16 cellular contexts compared by ENCODE assay signal in genomic region chr7:15462721-15463389, GRCh38.
DNase-seq lines count a peak whose midpoint lies in the region; ATAC-seq and TF ChIP-seq lines count a peak whose summit lies in the region.
"Had no signal": no experiment of that assay in that cellular context is flagged by ENCODE, and none has a peak within 500 bp of the region (broad histone marks: within the 10 kb centered on the region; RNA-seq: fewer than 3 reads in every experiment).

No MANE protein-coding gene starts in this region.

- no TSS peak for BruUV-seq in IMR-90 (replicated peaks; lab: Mats Ljungman, UMichigan)

- H4K20me1 ChIP-seq in IMR-90 (ENCODE audit: insufficient read depth, low read length) = no peaks in the 10 kb centered on the region
- H4K20me1 ChIP-seq: BLaER1 treated with 17β-estradiol and CSF1 and Interleukin-3, amounts not matched to agents 10 nM and 100 nM had no signal

- no peak overlapping the region for H3K14ac ChIP-seq in IMR-90 (replicated peaks; ENCODE audit: low read depth, low read length)

- H3K4ac ChIP-seq in IMR-90 (ENCODE audit: low read depth, low read length) = no peak overlapping the region

- no peaks in the 10 kb centered on the region for H3K36me3 Mint-ChIP-seq in chondrocyte (ENCODE audit: low read depth)
- H3K36me3 Mint-ChIP-seq in activated CD8-positive, alpha-beta T cell treated with anti-CD3 and anti-CD28 coated beads for 36 hours (ENCODE audit: low read depth) = no peaks in the 10 kb centered on the region

- no CpG with 5 or more reads among the region's 2 CpGs for WGBS in IMR-90 (ENCODE audit: extremely low coverage in 2 of 2, insufficient read length in 1 of 2), 2 experiments

- H3K18ac ChIP-seq in IMR-90 (ENCODE audit: low read depth, low read length) = peak overlapping the region; percentile 74

- no peaks in the 10 kb centered on the region for H3K36me3 ChIP-seq in IMR-90 (ENCODE audit: control insufficient read depth, insufficient read depth, low read length)
- H3K36me3 ChIP-seq: BLaER1 treated with 17β-estradiol and CSF1 and Interleukin-3, amounts not matched to agents 10 nM and 100 nM had no signal

- TF ChIP-seq RAD21 in IMR-90 (IDR thresholded peaks at IDR 0.05; ENCODE audit: low read length) = no peak

- peak overlapping the region; percentile 49; the same call in 1 of the 2 replicates for H4K91ac ChIP-seq in IMR-90 (ENCODE audit: insufficient read depth, low read depth, low read length)

- H3K27ac ChIP-seq in IMR-90 (ENCODE audit: insufficient read depth, low read length) = no peak overlapping the region
- H3K27ac ChIP-seq: BLaER1 treated with 17β-estradiol and CSF1 and Interleukin-3, amounts not matched to agents 10 nM and 100 nM had no signal

- no peaks in the 10 kb centered on the region for H3K9me3 Mint-ChIP-seq in chondrocyte (ENCODE audit: low read depth)
- H3K9me3 Mint-ChIP-seq in activated CD8-positive, alpha-beta T cell treated with anti-CD3 and anti-CD28 coated beads for 36 hours = peaks cover 4% of the 10 kb centered on the region

- H3K27ac Mint-ChIP-seq in chondrocyte (ENCODE audit: unreplicated experiment) = peak overlapping the region; percentile 51
- no peak overlapping the region for H3K27ac Mint-ChIP-seq in activated CD8-positive, alpha-beta T cell treated with anti-CD3 and anti-CD28 coated beads for 36 hours

- H3K4me3 ChIP-seq in IMR-90 (ENCODE audit: insufficient read depth, low read depth, low read length) = no peak overlapping the region
- H3K4me3 ChIP-seq: BLaER1 treated with 17β-estradiol and CSF1 and Interleukin-3, amounts not matched to agents 10 nM and 100 nM had no signal

- no peak overlapping the region for H2AK9ac ChIP-seq in IMR-90 (replicated peaks; ENCODE audit: low read depth, low read length, poor library complexity)

- no peaks in the 10 kb centered on the region for H3K9me3 ChIP-seq in IMR-90 (ENCODE audit: control insufficient read depth, insufficient read depth, low read length)
- H3K9me3 ChIP-seq: BLaER1 treated with 17β-estradiol and CSF1 and Interleukin-3, amounts not matched to agents 10 nM and 100 nM had no signal

- peak; percentile 20 for DNase-seq in COLO829 (ENCODE audit: low spot score)
- DNase-seq in IMR-90 = peak; percentile 13
- DNase-seq in chondrocyte (ENCODE audit: low spot score) = no peak
- DNase-seq in iris pigment epithelial cell (ENCODE audit: low read depth) = peak; percentile 35
- DNase-seq in Ammon's horn (ENCODE audit: low spot score) = no peak
- no peak for DNase-seq in ACHN
- no peak for DNase-seq in 8988T
- no peak for DNase-seq in activated CD8-positive, alpha-beta T cell treated with anti-CD3 and anti-CD28 coated beads for 36 hours
- DNase-seq: DMS 273 treated with DMSO at 0.1 percent for 48 hours, MM.1S, NCI-H1105 treated with DMSO at 0.1 percent for 48 hours, NCI-H187, NCI-H2171, NCI-H510A, NCI-H82 had no signal

- H3K4me3 Mint-ChIP-seq in chondrocyte (ENCODE audit: unreplicated experiment) = no peak overlapping the region
- H3K4me3 Mint-ChIP-seq in activated CD8-positive, alpha-beta T cell treated with anti-CD3 and anti-CD28 coated beads for 36 hours = no peak overlapping the region

- H3K4me2 ChIP-seq in IMR-90 (ENCODE audit: low read depth, low read length) = no peak overlapping the region
- H3K4me2 ChIP-seq: BLaER1 treated with 17β-estradiol and CSF1 and Interleukin-3, amounts not matched to agents 10 nM and 100 nM had no signal

- POLR2A ChIA-PET in IMR-90 (lab: Charles Lee; ENCODE audit: unreplicated experiment) = no interaction called here
- POLR2A ChIA-PET in activated CD8-positive, alpha-beta T cell treated with anti-CD3 and anti-CD28 coated beads for 36 hours (lab: Charles Lee) = no interaction called here

- no peak overlapping the region for H2BK120ac ChIP-seq in IMR-90 (ENCODE audit: low read depth, low read length)

- H3K23ac ChIP-seq in IMR-90 (ENCODE audit: low read depth, low read length) = no peak overlapping the region

- intact Hi-C loops in IMR-90 (cut with micrococcal nuclease) = no loop called here
- intact Hi-C loops in activated CD8-positive, alpha-beta T cell treated with anti-CD3 and anti-CD28 coated beads for 36 hours (cut with micrococcal nuclease) = no loop called here

- H3K4me1 ChIP-seq in IMR-90 (ENCODE audit: control insufficient read depth, insufficient read depth, low read length) = peaks cover 7% of the 10 kb centered on the region

- peaks cover 59% of the 10 kb centered on the region for H3K4me1 Mint-ChIP-seq in chondrocyte (ENCODE audit: low read depth)
- H3K4me1 Mint-ChIP-seq in activated CD8-positive, alpha-beta T cell treated with anti-CD3 and anti-CD28 coated beads for 36 hours (ENCODE audit: low read depth) = no peaks in the 10 kb centered on the region

- no peaks in the 10 kb centered on the region for H3K27me3 Mint-ChIP-seq in chondrocyte (ENCODE audit: low read depth)
- H3K27me3 Mint-ChIP-seq in activated CD8-positive, alpha-beta T cell treated with anti-CD3 and anti-CD28 coated beads for 36 hours = no peaks in the 10 kb centered on the region

- H2AK5ac ChIP-seq in IMR-90 (ENCODE audit: low read depth, low read length) = no peak overlapping the region

- peak overlapping the region; percentile 39 for H2BK20ac ChIP-seq in IMR-90 (ENCODE audit: low read depth, low read length)

- no peak for TF ChIP-seq CTCF in IMR-90 (conservative IDR thresholded peaks at IDR 0.05; ENCODE audit: low read depth, low read length)
- TF ChIP-seq CTCF in chondrocyte (IDR thresholded peaks at IDR 0.05) = no peak
- no peak for TF ChIP-seq CTCF in activated CD8-positive, alpha-beta T cell treated with anti-CD3 and anti-CD28 coated beads for 36 hours (IDR thresholded peaks at IDR 0.05)

- no peaks in the 10 kb centered on the region for H3K9me1 ChIP-seq in IMR-90 (ENCODE audit: insufficient read depth, low read length)

- in situ Hi-C loops in IMR-90 (cut with MboI; ENCODE audit: low sequenced_read_pairs) = no loop called here
- in situ Hi-C loops in ACHN (cut with HindIII; ENCODE audit: low pct_ligation_motif_present, low pct_unique_long_range_greater_than_20kb, low sequenced_read_pairs) = no loop called here

- no peak overlapping the region; a peak in 1 of 4 replicates for H4K8ac ChIP-seq in IMR-90 (ENCODE audit: low read depth in 2 of 2, low read length in 2 of 2)

- no peaks in the 10 kb centered on the region for H3K27me3 ChIP-seq in IMR-90 (ENCODE audit: control insufficient read depth, insufficient read depth, low read length)
- H3K27me3 ChIP-seq: BLaER1 treated with 17β-estradiol and CSF1 and Interleukin-3, amounts not matched to agents 10 nM and 100 nM had no signal

- no peak overlapping the region for H3K9ac ChIP-seq in IMR-90 (ENCODE audit: low read depth, low read length)
- H3K9ac ChIP-seq: BLaER1 treated with 17β-estradiol and CSF1 and Interleukin-3, amounts not matched to agents 10 nM and 100 nM had no signal

- peak; percentile 10; the same call in 1 of the 2 replicates for ATAC-seq in IMR-90 (ENCODE audit: low read depth)
- ATAC-seq in activated CD8-positive, alpha-beta T cell treated with anti-CD3 and anti-CD28 coated beads for 36 hours = no peak

- H3K79me1 ChIP-seq in IMR-90 (ENCODE audit: low read depth in 1 of 2, low read length in 2 of 2) = no peaks in the 10 kb centered on the region

- H3K56ac ChIP-seq in IMR-90 (ENCODE audit: extremely low read depth, insufficient read depth, low read length) = no peak overlapping the region

- H2BK15ac ChIP-seq in IMR-90 (ENCODE audit: low read depth, low read length) = no peak overlapping the region

- TF ChIP-seq POLR2A in IMR-90 (IDR thresholded peaks at IDR 0.05; ENCODE audit: low read depth, low read length) = no peak

- H2BK5ac ChIP-seq in IMR-90 (ENCODE audit: low read depth, low read length, poor library complexity, severe bottlenecking) = no peak overlapping the region

- CTCF ChIA-PET in IMR-90 (lab: Yijun Ruan, JAX) = no interaction called here
- CTCF ChIA-PET in activated CD8-positive, alpha-beta T cell treated with anti-CD3 and anti-CD28 coated beads for 36 hours (lab: Charles Lee) = no interaction called here

- H4K5ac ChIP-seq in IMR-90 (ENCODE audit: low read depth, low read length) = no peak overlapping the region; the same call in 1 of the 2 replicates

- no peak overlapping the region for H2AFZ ChIP-seq in IMR-90 (replicated peaks; ENCODE audit: low read length, poor library complexity)

- dilution Hi-C loops in IMR-90 (cut with HindIII; ENCODE audit: low sequenced_read_pairs, unreplicated experiment) = no loop called here

TF ChIP-seq in IMR-90, 13 proteins besides CTCF, POLR2A, EP300 and RAD21 (continues in another document):
- TF ChIP-seq FOS (IDR thresholded peaks at IDR 0.05; ENCODE audit: low read depth, low read length) = no peak
- TF ChIP-seq USF2 (IDR thresholded peaks at IDR 0.05; ENCODE audit: low read depth, low read length) = no peak
- TF ChIP-seq SMC3 (IDR thresholded peaks at IDR 0.05; ENCODE audit: low read depth, low read length) = no peak
- TF ChIP-seq BHLHE40 (IDR thresholded peaks at IDR 0.05; ENCODE audit: low read depth, low read length) = no peak
- TF ChIP-seq NFE2L2 (IDR thresholded peaks at IDR 0.05; ENCODE audit: low read depth, low read length) = no peak
- no peak for TF ChIP-seq MAFK (IDR thresholded peaks at IDR 0.05; ENCODE audit: low read depth, low read length)
- no peak for TF ChIP-seq MAZ (IDR thresholded peaks at IDR 0.05; ENCODE audit: borderline replicate concordance, low read depth, low read length)
- TF ChIP-seq RCOR1 (IDR thresholded peaks at IDR 0.05; ENCODE audit: insufficient replicate concordance, low read length) = no peak
- no peak for TF ChIP-seq ELK1 (IDR thresholded peaks at IDR 0.05; ENCODE audit: borderline replicate concordance, low read depth, low read length)
- TF ChIP-seq CEBPB (IDR thresholded peaks at IDR 0.05; ENCODE audit: low read depth, low read length) = no peak
- no peak for TF ChIP-seq MXI1 (IDR thresholded peaks at IDR 0.05; ENCODE audit: borderline replicate concordance, low read depth, low read length)
- TF ChIP-seq CHD1 (IDR thresholded peaks at IDR 0.05; ENCODE audit: low read depth, low read length) = no peak

Comparison
In these comparisons a context has a peak if more than half of its experiments do, and no peak if none do; other contexts are left out.
1. DNase-seq: peak in COLO829 (single experiment), IMR-90 (single experiment) and iris pigment epithelial cell (single experiment); none in chondrocyte (single experiment), Ammon's horn (single experiment), ACHN (single experiment), 8988T (single experiment) and activated CD8-positive, alpha-beta T cell treated with anti-CD3 and anti-CD28 coated beads for 36 hours (single experiment).